ENCODE assay signal across 9 cellular contexts in the genomic region with DNA sequence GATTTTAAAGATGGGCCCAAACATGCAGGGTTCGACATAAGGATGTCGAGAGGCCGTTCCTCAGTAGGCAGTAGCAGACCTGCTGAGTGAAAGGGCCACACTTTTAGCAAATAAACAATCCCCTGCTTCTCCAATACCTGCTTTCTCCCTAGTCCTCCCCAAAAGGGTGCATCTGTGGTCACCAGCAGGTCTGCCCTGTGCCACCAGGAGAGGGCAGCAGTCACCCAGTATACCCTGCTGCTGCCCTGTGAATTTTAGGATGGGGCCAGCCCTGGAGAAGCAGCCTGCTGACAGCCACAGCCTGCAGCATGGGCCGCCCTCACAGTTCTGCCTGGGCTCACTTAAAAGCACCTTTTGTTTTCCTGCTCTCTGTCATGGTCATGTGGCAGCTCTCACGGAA. TPM values are rescaled to one million over a fixed set of nuclear protein-coding genes. Genes with fewer than 3 reads are reported as not detected.
DNase-seq lines count a peak whose midpoint lies in the region; ATAC-seq and TF ChIP-seq lines count a peak whose summit lies in the region.
"Not testable (repeated sequence)": the region's sequence is repeated elsewhere in the genome, so short reads cannot be mapped to it uniquely, and the experiment has no call there.
"Had no signal": no experiment of that assay in that cellular context is flagged by ENCODE, and none has a peak within 500 bp of the region (broad histone marks: within the 10 kb centered on the region; RNA-seq: fewer than 3 reads in every experiment).

No MANE protein-coding gene starts in this region.

- POLR2A ChIA-PET in A673 (lab: Charles Lee; ENCODE audit: low non-redundant PET): not testable (repeated sequence)

- in situ Hi-C loops in gastrocnemius medialis (cut with MboI; ENCODE audit: low sequenced_read_pairs in 4 of 4): not testable (repeated sequence)

- H3K27me3 ChIP-seq in A673 (replicated peaks; ENCODE audit: insufficient read depth, low read depth, low read length, poor library complexity); GM06990 (replicated peaks; ENCODE audit: control insufficient read depth, insufficient read depth, low read length); gastrocnemius medialis: not testable (repeated sequence)

- not testable (repeated sequence) for TF ChIP-seq POLR2A in gastrocnemius medialis (IDR thresholded peaks at IDR 0.05)

- CTCF ChIA-PET in A673 (lab: Charles Lee): not testable (repeated sequence)

- intact Hi-C loops in A673 (cut with micrococcal nuclease; ENCODE audit: unreplicated experiment); gastrocnemius medialis (cut with DNase I; ENCODE audit: low total_unique reads): not testable (repeated sequence)

- not testable (repeated sequence) for H3K36me3 ChIP-seq in A673 (ENCODE audit: insufficient read depth, low read length, poor library complexity, severe bottlenecking); GM06990 (ENCODE audit: control insufficient read depth, insufficient read depth, low read length); gastrocnemius medialis

- TF ChIP-seq CTCF in A673 (conservative IDR thresholded peaks at IDR 0.05; ENCODE audit: low read depth, low read length) (peak; percentile 60), GM06990 (IDR thresholded peaks at IDR 0.05; ENCODE audit: insufficient read depth, low read length, poor library complexity, severe bottlenecking) (peak; percentile 56), coronary artery (IDR thresholded peaks at IDR 0.05) (peak; percentile 41), gastrocnemius medialis (IDR thresholded peaks at IDR 0.05 in 4 of 5, conservative IDR thresholded peaks at IDR 0.05 in 1 of 5) (peak; percentile 36 to 67 (median 55))

- not testable (repeated sequence) for H3K4me1 ChIP-seq in A673 (ENCODE audit: insufficient read depth, low read length, poor library complexity, severe bottlenecking); gastrocnemius medialis

- not testable (repeated sequence) for BruUV-seq in A673 (replicated peaks; lab: Mats Ljungman, UMichigan)

- H3K9me3 ChIP-seq in A673 (ENCODE audit: low read depth, low read length, poor library complexity, severe bottlenecking); gastrocnemius medialis: not testable (repeated sequence)

- DNase-seq in A673 (ENCODE audit: low spot score): peak; percentile 63
- not testable (repeated sequence) for DNase-seq in GM06990 (ENCODE audit: extremely low read depth, insufficient read length); coronary artery (ENCODE audit: low spot score)
- peak; percentile 46 for DNase-seq in MV-4-11 (lab: John Stamatoyannopoulos, UW)
- peak; percentile 16 to 43 for DNase-seq in SHP77 (lab: John Stamatoyannopoulos, UW)
- DNase-seq in activated T-cell treated with anti-CD3 and anti-CD28 coated beads for 48 hours (ENCODE audit: low read depth): peak; percentile 34
- peak; percentile 28 for DNase-seq in iris pigment epithelial cell (ENCODE audit: low read depth)
- peak; percentile 17 to 42 for DNase-seq in gastrocnemius medialis

- H3K27ac ChIP-seq in A673 (ENCODE audit: low read depth, low read length, poor library complexity, severe bottlenecking); coronary artery; gastrocnemius medialis: not testable (repeated sequence)

- ATAC-seq in gastrocnemius medialis: not testable (repeated sequence)

- not testable (repeated sequence) for H3K4me3 ChIP-seq in A673 (ENCODE audit: low read depth, low read length, poor library complexity, severe bottlenecking); GM06990 (replicated peaks; ENCODE audit: low read depth, low read length); coronary artery; gastrocnemius medialis

RNA-seq across cellular contexts. Expression of a gene that starts 47.3 kb away (rescaled TPM):
- total RNA-seq in A673 (2021): not detected in 2 replicates
- total RNA-seq in gastrocnemius medialis: 1 to 10 TPM in 1 of 4 donors, under 1 TPM in 1, not detected in 2; 0.66 to 1.3 TPM
- total RNA-seq: activated B cell treated with CpG ODN at 0.5 μM for 24 hours had no signal
